ENCODE assay signal across 17 cellular contexts in genomic region chr11:69394234-69394891, GRCh38.
A peak's percentile ranks its signal among the peaks of the same experiment; 100 is the strongest.
DNase-seq lines count a peak whose midpoint lies in the region; ATAC-seq and TF ChIP-seq lines count a peak whose summit lies in the region.
"Had no signal": no experiment of that assay in that cellular context is flagged by ENCODE, and none has a peak within 500 bp of the region (broad histone marks: within the 10 kb centered on the region; RNA-seq: fewer than 3 reads in every experiment).

No MANE protein-coding gene starts in this region.

- BruUV-seq in Panc1 (replicated peaks; lab: Mats Ljungman, UMichigan), result no TSS peak

- H3K4me3 ChIP-seq in BLaER1 (no peak overlapping the region), Panc1 (ENCODE audit: low read depth in 2 of 2, low read length in 2 of 2) (no peak overlapping the region)
- H3K4me3 ChIP-seq: ascending aorta, ovary, right lobe of liver, suprapubic skin had no signal

- ATAC-seq in Panc1 (0 out of 2 replicates have a peak, but pooled peaks have one; percentile 20), left ventricle myocardium superior (peak; percentile 58), GM19395 (IDR thresholded peaks at IDR 0.05; ENCODE audit: unreplicated experiment) (no peak), GM21786 (IDR thresholded peaks at IDR 0.05; ENCODE audit: unreplicated experiment) (no peak)
- ATAC-seq: right lobe of liver had no signal

- H3K4me1 ChIP-seq in BLaER1, result peaks cover 58% of the 10 kb centered on the region
- H3K4me1 ChIP-seq in Panc1 (ENCODE audit: control insufficient read depth, insufficient read depth, low read length), result peaks cover 3% of the 10 kb centered on the region; the same call in 1 of the 2 replicates
- H3K4me1 ChIP-seq: ascending aorta had no signal

- H3K27ac ChIP-seq in BLaER1 (peak overlapping the region; percentile 35; the same call in 1 of the 2 replicates), Panc1 (ENCODE audit: low read length) (no peak overlapping the region; the same call in 1 of the 2 replicates)
- H3K27ac ChIP-seq: ascending aorta, ovary, right lobe of liver, suprapubic skin had no signal

- H3K27me3 ChIP-seq in BLaER1 (no peaks in the 10 kb centered on the region), Panc1 (ENCODE audit: control insufficient read depth, insufficient read depth, low read length) (no peaks in the 10 kb centered on the region)
- H3K27me3 ChIP-seq: ascending aorta, ovary, right lobe of liver, suprapubic skin had no signal

- TF ChIP-seq CTCF in Panc1 (IDR thresholded peaks at IDR 0.05), result no peak

- in situ Hi-C loops in Panc1 (cut with HindIII; ENCODE audit: low pct_unique_long_range_greater_than_20kb, low sequenced_read_pairs), result no loop called here

- CTCF ChIA-PET in Panc1 (lab: Charles Lee), result no interaction called here

- POLR2A ChIA-PET in Panc1 (lab: Charles Lee), result no interaction called here

- H3K36me3 ChIP-seq in BLaER1, result no peaks in the 10 kb centered on the region
- H3K36me3 ChIP-seq in Panc1 (ENCODE audit: control insufficient read depth, insufficient read depth, low read length), result no peaks in the 10 kb centered on the region
- H3K36me3 ChIP-seq: ascending aorta, ovary, right lobe of liver, suprapubic skin had no signal

- H3K9me3 ChIP-seq in BLaER1, result peaks cover 1% of the 10 kb centered on the region; the same call in 1 of the 2 replicates
- H3K9me3 ChIP-seq in Panc1 (ENCODE audit: control insufficient read depth, insufficient read depth, low read depth, low read length), result no peaks in the 10 kb centered on the region
- H3K9me3 ChIP-seq: ascending aorta, ovary, right lobe of liver, suprapubic skin had no signal

- intact Hi-C loops in Panc1 (cut with micrococcal nuclease; ENCODE audit: unreplicated experiment) (no loop called here), left ventricle myocardium superior (cut with micrococcal nuclease) (no loop called here), posterior vena cava (cut with DNase I) (no loop called here)

- peak overlapping the region; percentile 73 for H3K4me2 ChIP-seq in BLaER1

- H3K9ac ChIP-seq in BLaER1, result 0 out of 2 replicates have a peak overlapping the region, but pooled peaks have one; percentile 19

- no peaks in the 10 kb centered on the region for H4K20me1 ChIP-seq in BLaER1

- no peak for DNase-seq in Panc1 (ENCODE audit: low read depth, low spot score)
- DNase-seq in left ventricle myocardium superior, result no peak
- DNase-seq in posterior vena cava (ENCODE audit: low spot score), result peak; percentile 74
- DNase-seq in T1000 (lab: John Stamatoyannopoulos, UW), result no peak
- no peak for DNase-seq in NCI-H526 treated with DMSO at 0.1 percent for 48 hours (lab: John Stamatoyannopoulos, UW)
- DNase-seq: DMS53; GF-D8; Kasumi-1; NCI-H187; ovary; stimulated activated CD4-positive, alpha-beta T cell treated with anti-CD3 and anti-CD28 coated beads, Interleukin-1b, Interleukin-23, amount 100 ng/mL, for 48 hours had no signal

Comparison
In these comparisons a context has a peak if more than half of its experiments do, and no peak if none do; other contexts are left out.
1. ATAC-seq: peak in Panc1 (single experiment) and left ventricle myocardium superior (single experiment); none in GM19395 (single experiment) and GM21786 (single experiment).